25 cellular contexts compared by ENCODE assay signal in the genomic region with DNA sequence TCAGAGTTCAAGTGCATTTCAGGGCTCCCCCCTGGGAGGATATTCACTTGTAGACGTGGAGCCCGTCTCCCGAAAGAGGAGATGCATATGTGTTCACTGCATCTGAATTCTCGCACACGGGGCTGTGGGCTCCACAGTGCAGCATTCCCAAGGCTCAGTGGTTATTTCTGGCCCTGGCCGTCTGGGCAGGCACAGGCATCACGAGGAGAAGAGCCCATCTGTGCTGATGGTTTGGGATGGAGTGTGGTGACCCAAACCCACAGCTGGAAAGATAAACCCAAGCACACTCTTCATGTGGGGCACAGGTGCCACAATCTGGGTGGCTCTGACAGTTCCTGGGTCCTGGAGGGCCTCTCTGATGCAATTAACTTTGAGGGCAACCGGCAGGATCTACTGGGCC.
"Had no signal": no experiment of that assay in that cellular context is flagged by ENCODE, and none has a peak within 500 bp of the region (broad histone marks: within the 10 kb centered on the region; RNA-seq: fewer than 3 reads in every experiment).

No MANE protein-coding gene starts in this region.

- DNase-seq: islet precursor cell; left ventricle myocardium inferior; midbrain; mucosa of descending colon; naive thymus-derived CD8-positive, alpha-beta T cell; occipital lobe; right lobe of liver; stimulated activated CD4-positive, alpha-beta T cell treated with anti-CD3 and anti-CD28 coated beads, Interleukin-12 subunit alpha, Interleukin-12 subunit beta, amount 100 ng/mL, for 4 hours; stimulated activated CD4-positive, alpha-beta T cell treated with anti-CD3 and anti-CD28 coated beads, Interleukin-15, amount 100 ng/mL, for 24 hours; stimulated activated CD4-positive, alpha-beta T cell treated with anti-CD3 and anti-CD28 coated beads, Interleukin-2, amount 100 ng/mL, for 24 hours; stimulated activated CD4-positive, alpha-beta T cell treated with anti-CD3 and anti-CD28 coated beads, Interleukin-4, amount 100 ng/mL, for 1 hour; stimulated activated naive B cell treated with anti-CD40 and anti-IgM and Interleukin-4, amounts not matched to agents 10 μg/mL and 1 μg/mL and 100 μg/mL, for 72 hours; stimulated activated naive CD8-positive, alpha-beta T cell treated with anti-CD3 and anti-CD28 coated beads, Interleukin-15, Interleukin-2, amounts not matched to agents 100 U/mL and 50 U/mL, for 24 hours; stomach; testis; thyroid gland; transverse colon; upper lobe of left lung had no signal

- H3K27me3 ChIP-seq: hepatocyte, right atrium auricular region, right lobe of liver, testis, thyroid gland, transverse colon, upper lobe of left lung, vagina had no signal

- H2AFZ ChIP-seq: hepatocyte, parathyroid adenoma had no signal

- H3K4me3 ChIP-seq: hepatocyte, left ventricle myocardium inferior, lung, mucosa of descending colon, right atrium auricular region, right lobe of liver, skin epidermis, stomach, testis, thyroid gland, transverse colon, upper lobe of left lung, vagina had no signal

- H3K4me2 ChIP-seq: hepatocyte had no signal

- H3K36me3 ChIP-seq: left ventricle myocardium inferior, neutrophil, right atrium auricular region, right lobe of liver, stomach, thyroid gland, transverse colon, upper lobe of left lung, vagina had no signal

- H3K27ac ChIP-seq: hepatocyte, left ventricle myocardium inferior, neutrophil, parathyroid adenoma, right atrium auricular region, right lobe of liver, skin epidermis, stomach, testis, thyroid gland, transverse colon, upper lobe of left lung, vagina had no signal

- H3K9ac ChIP-seq: parathyroid adenoma had no signal

- H3K4me1 ChIP-seq: left ventricle myocardium inferior, parathyroid adenoma, right atrium auricular region, right lobe of liver, stomach, testis, upper lobe of left lung, vagina had no signal

- ATAC-seq: mucosa of descending colon; naive thymus-derived CD8-positive, alpha-beta T cell; right lobe of liver; stimulated activated naive B cell treated with anti-CD40 and anti-IgM and Interleukin-4, amounts not matched to agents 10 μg/mL and 1 μg/mL and 100 μg/mL, for 72 hours; stimulated activated naive CD8-positive, alpha-beta T cell treated with anti-CD3 and anti-CD28 coated beads, Interleukin-15, Interleukin-2, amounts not matched to agents 100 U/mL and 50 U/mL, for 24 hours had no signal

- H3K9me3 ChIP-seq: left ventricle myocardium inferior, mucosa of descending colon, neutrophil, right atrium auricular region, right lobe of liver, stomach, testis, thyroid gland, transverse colon, upper lobe of left lung, vagina had no signal
